In genomic region chr1:12616709-12617373, GRCh38 we compare ENCODE assay signal across 8 cellular contexts. TPM values are rescaled to one million over a fixed set of nuclear protein-coding genes. Genes with fewer than 3 reads are reported as not detected.
DNase-seq lines count a peak whose midpoint lies in the region.

No MANE protein-coding gene starts in this region.

- H3K27ac ChIP-seq in CD8-positive, alpha-beta memory T cell (ENCODE audit: low read depth, low read length): peak overlapping the region; percentile 85
- peak overlapping the region; percentile 78 for H3K27ac ChIP-seq in angular gyrus (ENCODE audit: low read depth, low read length)

- H3K9me3 Mint-ChIP-seq in CD8-positive, alpha-beta memory T cell: peaks cover 0 to 2% (median 0%) of the 10 kb centered on the region in 5 donors

- peak overlapping the region; percentile 88 to 97 (median 96) for H3K27ac Mint-ChIP-seq in CD8-positive, alpha-beta memory T cell

- peaks cover 47% of the 10 kb centered on the region for H3K4me1 ChIP-seq in CD8-positive, alpha-beta memory T cell (ENCODE audit: insufficient read depth, low read length)

- H3K4me3 ChIP-seq in CD8-positive, alpha-beta memory T cell (ENCODE audit: low read length): peak overlapping the region; percentile 92
- peak overlapping the region; percentile 91 for H3K4me3 ChIP-seq in iPS-18c (ENCODE audit: insufficient read depth, low read depth, low read length)

- POLR2A ChIA-PET in CD8-positive, alpha-beta memory T cell (lab: Charles Lee): interaction anchor here (0.6 to 2.7 kb wide), 6 partner anchors 11 to 257 kb away, joined by 3 to 18 read pairs (median 6); no protein-coding TSS in a partner anchor

- peak overlapping the region; percentile 98 to 99 (median 98) for H3K4me3 Mint-ChIP-seq in CD8-positive, alpha-beta memory T cell

- peaks cover 0 to 46% (median 10%) of the 10 kb centered on the region in 3 donors for H3K36me3 Mint-ChIP-seq in CD8-positive, alpha-beta memory T cell

- H3K27me3 Mint-ChIP-seq in CD8-positive, alpha-beta memory T cell: peaks cover 0 to 10% of the 10 kb centered on the region in 2 donors

- peak in 2 of 5 donors; percentile 12 to 40 for DNase-seq in CD8-positive, alpha-beta memory T cell
- peak; percentile 38 for DNase-seq in NCI-H2171 treated with DMSO at 0.1 percent for 48 hours (lab: John Stamatoyannopoulos, UW)
- peak; percentile 34 to 49 for DNase-seq in stimulated activated CD4-positive, alpha-beta T cell treated with anti-CD3 and anti-CD28 coated beads, Interleukin-2, amount 100 ng/mL, for 24 hours
- no peak for DNase-seq in SIG-M5 treated with dmso at 0.1 percent for 504 hours (lab: John Stamatoyannopoulos, UW; ENCODE audit: unreplicated experiment)
- DNase-seq in NCI-H1694 treated with DMSO at 0.1 percent for 48 hours (lab: John Stamatoyannopoulos, UW): no peak
- no peak for DNase-seq in MV-4-11 (lab: John Stamatoyannopoulos, UW)

- no peaks in the 10 kb centered on the region for H3K27me3 ChIP-seq in CD8-positive, alpha-beta memory T cell (ENCODE audit: insufficient read depth, low read length, poor library complexity, severe bottlenecking)

- H3K9me3 ChIP-seq in CD8-positive, alpha-beta memory T cell (ENCODE audit: low read length): no peaks in the 10 kb centered on the region
- no peaks in the 10 kb centered on the region for H3K9me3 ChIP-seq in iPS-18c (ENCODE audit: control insufficient read depth, insufficient read depth, low read length)

- CTCF ChIA-PET in CD8-positive, alpha-beta memory T cell (lab: Charles Lee): interaction anchor here (0.7 to 7.9 kb wide), 13 partner anchors 11 to 282 kb away, joined by 3 to 124 read pairs (median 4); no protein-coding TSS in a partner anchor

- H3K36me3 ChIP-seq in CD8-positive, alpha-beta memory T cell (ENCODE audit: insufficient read depth, low read length): peaks cover 8% of the 10 kb centered on the region

- peaks cover 64 to 72% (median 67%) of the 10 kb centered on the region in 3 donors for H3K4me1 Mint-ChIP-seq in CD8-positive, alpha-beta memory T cell

RNA-seq across cellular contexts. Expression of gene DHRS3, which starts 1.2 kb away (rescaled TPM):
- 100 to 1,000 TPM; 117 to 123 TPM for total RNA-seq in CD8-positive, alpha-beta memory T cell
- polyA plus RNA-seq in CD8-positive, alpha-beta memory T cell: 31.9 TPM

RNA-seq across cellular contexts. Expression of gene AADACL4, which starts 27.0 kb away (rescaled TPM):
- total RNA-seq in CD8-positive, alpha-beta memory T cell: not detected
- not detected for polyA plus RNA-seq in CD8-positive, alpha-beta memory T cell

Comparison
In these comparisons a context has a peak if more than half of its experiments do, and no peak if none do; other contexts are left out.
1. DNase-seq: peak in NCI-H2171 treated with DMSO at 0.1 percent for 48 hours (single experiment) and stimulated activated CD4-positive, alpha-beta T cell treated with anti-CD3 and anti-CD28 coated beads, Interleukin-2, amount 100 ng/mL, for 24 hours (2 of 2); none in SIG-M5 treated with dmso at 0.1 percent for 504 hours (single experiment), NCI-H1694 treated with DMSO at 0.1 percent for 48 hours (single experiment) and MV-4-11 (single experiment).